In the genomic region with DNA sequence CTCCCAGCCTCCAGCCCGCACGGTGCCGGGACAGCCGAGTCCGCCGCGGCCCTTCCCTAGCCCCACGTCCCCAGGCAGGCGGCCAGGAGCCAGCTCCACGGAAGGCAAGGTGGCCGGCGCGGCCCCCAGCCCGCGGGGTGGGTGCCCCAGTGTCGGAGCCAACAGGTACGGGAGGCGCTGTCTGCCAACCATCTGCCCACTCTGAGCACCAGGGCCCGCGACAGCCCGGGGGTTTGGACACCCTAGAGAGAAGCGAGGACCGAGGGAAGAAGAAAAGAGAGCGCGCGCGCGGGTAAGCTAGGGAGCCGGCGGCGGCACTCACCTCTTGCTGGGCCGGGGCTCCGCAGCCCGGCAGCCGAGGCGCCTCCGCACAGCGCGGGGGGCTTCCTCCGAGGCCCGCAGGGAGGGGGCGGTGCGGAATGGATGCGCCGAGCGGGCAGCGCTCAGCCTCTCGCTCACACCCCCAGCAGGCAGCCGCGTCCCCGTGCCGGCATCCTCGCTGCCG, we compare ENCODE assay signal across 16 cellular contexts.
A peak's percentile ranks its signal among the peaks of the same experiment; 100 is the strongest.
DNase-seq lines count a peak whose midpoint lies in the region; FAIRE-seq and TF ChIP-seq lines count a peak whose summit lies in the region.
"Had no signal": no experiment of that assay in that cellular context is flagged by ENCODE, and none has a peak within 500 bp of the region (broad histone marks: within the 10 kb centered on the region; RNA-seq: fewer than 3 reads in every experiment).

No MANE protein-coding gene starts in this region.

- H3K9ac ChIP-seq in BLaER1 (no peak overlapping the region), H9 (ENCODE audit: extremely low read depth, insufficient read length, low read length) (no peak overlapping the region), H1 (replicated peaks in 1 of 4; ENCODE audit: extremely low read depth in 1 of 4, low read depth in 3 of 4, low read length in 3 of 4) (peak overlapping the region in 3 of 4 experiments; percentile 63 to 65 (median 63); a peak in 5 of 7 replicates)

- H3K36me3 Mint-ChIP-seq in H9 (ENCODE audit: insufficient read depth in 1 of 3, low read depth in 3 of 3) (peaks cover 9 to 28% (median 25%) of the 10 kb centered on the region in 3 experiments), mesothelial cell of epicardium (no peaks in the 10 kb centered on the region)

- H3K56ac ChIP-seq in H9 (ENCODE audit: insufficient read length, low read depth, low read length) (no peak overlapping the region), H1 (replicated peaks; ENCODE audit: insufficient read length, low read depth, low read length) (peak overlapping the region; percentile 30)

- H2BK15ac ChIP-seq in H9 (ENCODE audit: low read depth, low read length) = no peak overlapping the region
- H2BK15ac ChIP-seq in H1 (ENCODE audit: low read length) = no peak overlapping the region; the same call in 1 of the 2 replicates

- H3K27me3 Mint-ChIP-seq in H9 (ENCODE audit: low read depth) = peaks cover 48% of the 10 kb centered on the region
- peaks cover 94% of the 10 kb centered on the region for H3K27me3 Mint-ChIP-seq in mesothelial cell of epicardium (ENCODE audit: low read depth)

- TF ChIP-seq RAD21 in H1 (IDR thresholded peaks at IDR 0.05 in 1 of 2, conservative IDR thresholded peaks at IDR 0.05 in 1 of 2; ENCODE audit: low read depth in 2 of 2, low read length in 2 of 2) = no peak

- no peak overlapping the region for H3K18ac ChIP-seq in H9 (ENCODE audit: insufficient read length, low read depth, low read length)
- H3K18ac ChIP-seq in H1 (ENCODE audit: extremely low read depth, low read length) = peak overlapping the region; percentile 97

- H3K4me3 ChIP-seq in BLaER1 (peak overlapping the region; percentile 49), H1 (ENCODE audit: extremely low read depth in 1 of 4, insufficient read depth in 2 of 4, low read depth in 3 of 4, low read length in 4 of 4) (peak overlapping the region; percentile 62 to 98 (median 70)), HAP-1 (no peak overlapping the region)

- peaks cover 17 to 25% of the 10 kb centered on the region in 2 experiments for H3K4me1 Mint-ChIP-seq in H9
- H3K4me1 Mint-ChIP-seq in mesothelial cell of epicardium = peaks cover 5% of the 10 kb centered on the region
- H3K4me1 Mint-ChIP-seq: activated T-helper 17 cell treated with anti-CD3 and anti-CD28 coated beads, Interleukin-2, amount 50 U/mL, for 72 hours; B cell; T-helper 17 cell had no signal

- H2BK20ac ChIP-seq in H9 (ENCODE audit: low read depth, low read length, poor library complexity, severe bottlenecking) = no peak overlapping the region
- no peak overlapping the region for H2BK20ac ChIP-seq in H1 (ENCODE audit: low read length)

- H3K4me1 ChIP-seq in BLaER1 (no peaks in the 10 kb centered on the region), H9 (ENCODE audit: insufficient read depth, low read length) (no peaks in the 10 kb centered on the region), H1 (replicated peaks in 1 of 4; ENCODE audit: control insufficient read depth in 3 of 4, insufficient read depth in 4 of 4, low read length in 3 of 4) (peaks cover 4 to 17% (median 13%) of the 10 kb centered on the region in 4 experiments), HAP-1 (no peaks in the 10 kb centered on the region)

- peak overlapping the region; percentile 68 to 83 for H3K4me3 Mint-ChIP-seq in H9
- peak overlapping the region; percentile 36 for H3K4me3 Mint-ChIP-seq in mesothelial cell of epicardium
- H3K4me3 Mint-ChIP-seq: activated T-helper 17 cell treated with anti-CD3 and anti-CD28 coated beads, Interleukin-2, amount 50 U/mL, for 72 hours; B cell; stimulated activated memory B cell treated with anti-CD40 and anti-IgM and Interleukin-4, amounts not matched to agents 10 μg/mL and 1 μg/mL and 100 μg/mL, for 72 hours; T-helper 17 cell had no signal

- DNase-seq in H9 (peak; percentile 59), H1 (ENCODE audit: low read depth in 1 of 2, low spot score in 2 of 2) (peak in 1 of 2 experiments; percentile 84), mesothelial cell of epicardium (ENCODE audit: low spot score in 2 of 2, unreplicated experiment in 2 of 2) (peak in 1 of 2 experiments; percentile 50), ACHN (no peak), HAP-1 (ENCODE audit: low spot score in 2 of 2) (no peak), NCI-H2029 (lab: John Stamatoyannopoulos, UW) (no peak)
- DNase-seq in central memory CD4-positive, alpha-beta T cell = no peak
- DNase-seq: activated CD4-positive, alpha-beta T cell treated with anti-CD3 and anti-CD28 coated beads, Interleukin-2, amount 50 U/mL, for 48 hours; NCI-H226; stimulated activated CD4-positive, alpha-beta T cell treated with anti-CD3 and anti-CD28 coated beads, Interleukin-4, amount 100 ng/mL, for 1 hour; T-helper 17 cell had no signal

- no peak overlapping the region for H4K5ac ChIP-seq in H9 (ENCODE audit: insufficient read length, low read depth, low read length)
- no peak overlapping the region for H4K5ac ChIP-seq in H1 (ENCODE audit: insufficient read length, low read depth, low read length)

- no peaks in the 10 kb centered on the region for H4K20me1 ChIP-seq in BLaER1
- H4K20me1 ChIP-seq in H9 (ENCODE audit: control insufficient read depth, insufficient read depth, insufficient read length) = no peaks in the 10 kb centered on the region
- peaks cover 0 to 3% of the 10 kb centered on the region in 2 experiments for H4K20me1 ChIP-seq in H1 (replicated peaks in 1 of 2; ENCODE audit: control insufficient read depth in 1 of 2, insufficient read depth in 2 of 2, low read length in 2 of 2)

- H3K9me3 ChIP-seq in BLaER1 = peaks cover 57% of the 10 kb centered on the region
- H3K9me3 ChIP-seq in H9 (ENCODE audit: control insufficient read depth, low read depth, low read length) = peaks cover 8% of the 10 kb centered on the region
- peaks cover 4 to 7% of the 10 kb centered on the region in 2 experiments; a peak in 3 of 4 replicates for H3K9me3 ChIP-seq in H1 (ENCODE audit: insufficient read depth in 2 of 2, low read depth in 1 of 2, low read length in 1 of 2)
- H3K9me3 ChIP-seq in HAP-1 = no peaks in the 10 kb centered on the region

- H4K8ac ChIP-seq in H9 (replicated peaks; ENCODE audit: insufficient read length, low read depth, low read length) = no peak overlapping the region
- peak overlapping the region; percentile 88; the same call in 1 of the 2 replicates for H4K8ac ChIP-seq in H1 (ENCODE audit: extremely low read depth, insufficient read depth, low read length)

- H3K27ac ChIP-seq in BLaER1 = no peak overlapping the region
- no peak overlapping the region for H3K27ac ChIP-seq in H9 (ENCODE audit: insufficient read length, low read depth, low read length)
- H3K27ac ChIP-seq in H1 (ENCODE audit: low read depth, low read length) = no peak overlapping the region

- H2AFZ ChIP-seq in H9 (ENCODE audit: low read length) (no peak overlapping the region), H1 (ENCODE audit: low read length) (no peak overlapping the region; the same call in 1 of the 2 replicates)

- H3K27me3 ChIP-seq in BLaER1 = peaks cover 44% of the 10 kb centered on the region
- peaks cover 3% of the 10 kb centered on the region; the same call in 1 of the 2 replicates for H3K27me3 ChIP-seq in H9 (ENCODE audit: insufficient read depth, low read length)
- H3K27me3 ChIP-seq in H1 (replicated peaks in 1 of 4; ENCODE audit: control insufficient read depth in 3 of 4, extremely low read depth in 1 of 4, insufficient read depth in 3 of 4, low read length in 3 of 4) = peaks cover 0 to 19% (median 9%) of the 10 kb centered on the region in 4 experiments; a peak in 6 of 7 replicates
- no peaks in the 10 kb centered on the region for H3K27me3 ChIP-seq in HAP-1 (ENCODE audit: low read depth)

- no peak overlapping the region for H3T11ph ChIP-seq in H9 (ENCODE audit: low read length)

- POLR2A ChIA-PET in H1 (lab: Charles Lee; ENCODE audit: partially characterized antibody) = interaction anchor here (0.6 to 1.8 kb wide), 14 partner anchors 10 to 160 kb away, joined by 3 to 5 read pairs (median 3); no protein-coding TSS in a partner anchor

- H3K4me2 ChIP-seq in BLaER1 (no peak overlapping the region), H9 (ENCODE audit: insufficient read depth, insufficient read length, low read length) (peak overlapping the region; percentile 72), H1 (ENCODE audit: insufficient read depth in 1 of 2, low read depth in 2 of 2, low read length in 2 of 2) (peak overlapping the region; percentile 65 to 90)

- CTCF ChIA-PET in H1 (lab: Charles Lee; ENCODE audit: partially characterized antibody) = interaction anchor here (0.6 to 4.7 kb wide), 7 partner anchors 10 to 411 kb away, joined by 3 to 29 read pairs (median 8); no protein-coding TSS in a partner anchor

- H3K27ac Mint-ChIP-seq in H9 (no peak overlapping the region), mesothelial cell of epicardium (no peak overlapping the region)
- H3K27ac Mint-ChIP-seq: activated T-helper 17 cell treated with anti-CD3 and anti-CD28 coated beads, Interleukin-2, amount 50 U/mL, for 72 hours; B cell; stimulated activated memory B cell treated with anti-CD40 and anti-IgM and Interleukin-4, amounts not matched to agents 10 μg/mL and 1 μg/mL and 100 μg/mL, for 72 hours; T-helper 17 cell had no signal

- H3K23me2 ChIP-seq in H9 (ENCODE audit: insufficient read length, low read depth, low read length, poor library complexity, severe bottlenecking) (peaks cover 20% of the 10 kb centered on the region), H1 (ENCODE audit: low read depth, low read length) (peaks cover 23% of the 10 kb centered on the region; the same call in 1 of the 2 replicates)

- no peak for FAIRE-seq in H1 (lab: Jason Lieb, UNC)
- FAIRE-seq: GM19239 had no signal

- peaks cover 4% of the 10 kb centered on the region for H3K79me1 ChIP-seq in H9 (ENCODE audit: insufficient read depth, low read depth, low read length, poor library complexity, severe bottlenecking)
- H3K79me1 ChIP-seq in H1 (ENCODE audit: low read depth, low read length) = peaks cover 6% of the 10 kb centered on the region; the same call in 1 of the 2 replicates

- H3K14ac ChIP-seq in H9 (ENCODE audit: insufficient read depth, low read length) (peak overlapping the region; percentile 87), H1 (ENCODE audit: insufficient read length) (no peak overlapping the region)

- H3K23ac ChIP-seq in H9 (ENCODE audit: insufficient read length, low read depth, low read length) = no peak overlapping the region
- no peak overlapping the region for H3K23ac ChIP-seq in H1 (ENCODE audit: insufficient read length)

- H4K91ac ChIP-seq in H9 (ENCODE audit: insufficient read length, low read depth, low read length) = no peak overlapping the region
- no peak overlapping the region for H4K91ac ChIP-seq in H1 (replicated peaks; ENCODE audit: insufficient read length, low read length)

- H2BK120ac ChIP-seq in H9 (ENCODE audit: low read depth, low read length, poor library complexity, severe bottlenecking) (no peak overlapping the region), H1 (replicated peaks; ENCODE audit: low read depth, low read length) (no peak overlapping the region)

- peaks cover 22 to 25% of the 10 kb centered on the region in 2 experiments for H3K9me3 Mint-ChIP-seq in H9
- H3K9me3 Mint-ChIP-seq in mesothelial cell of epicardium = peaks cover 23% of the 10 kb centered on the region

- no peaks in the 10 kb centered on the region for H3K36me3 ChIP-seq in BLaER1
- peaks cover 0 to 2% (median 0%) of the 10 kb centered on the region in 4 experiments; a peak in 1 of 8 replicates for H3K36me3 ChIP-seq in H1 (ENCODE audit: control insufficient read depth in 2 of 4, insufficient read depth in 4 of 4, low read length in 3 of 4)
- H3K36me3 ChIP-seq in HAP-1 (replicated peaks) = no peaks in the 10 kb centered on the region

- in situ Hi-C loops in ACHN (cut with HindIII; ENCODE audit: low pct_ligation_motif_present, low pct_unique_long_range_greater_than_20kb, low sequenced_read_pairs) = no loop called here
- in situ Hi-C loops in HAP-1 (cut with MboI; ENCODE audit: low sequenced_read_pairs) = no loop called here

- no peak for TF ChIP-seq POLR2A in H1 (IDR thresholded peaks at IDR 0.05; ENCODE audit: control extremely low read depth in 1 of 2, low read depth in 2 of 2, low read length in 2 of 2)

- no peak overlapping the region for H2AK5ac ChIP-seq in H9 (ENCODE audit: insufficient read length, low read length)
- H2AK5ac ChIP-seq in H1 (ENCODE audit: low read depth, low read length) = no peak overlapping the region

- TF ChIP-seq CTCF in H9 (conservative IDR thresholded peaks at IDR 0.05) = no peak
- TF ChIP-seq CTCF in H1 (IDR thresholded peaks at IDR 0.05; ENCODE audit: control extremely low read depth in 1 of 3, insufficient read depth in 1 of 3, low read depth in 1 of 3, low read length in 3 of 3) = no peak
- no peak for TF ChIP-seq CTCF in mesothelial cell of epicardium (IDR thresholded peaks at IDR 0.05; ENCODE audit: unreplicated experiment)

- WGBS in H9 (ENCODE audit: extremely low coverage, insufficient read length, low lambda C conversion rate) = no CpG with 5 or more reads among the region's 54 CpGs
- WGBS in H1 (ENCODE audit: extremely low coverage in 1 of 2, insufficient coverage in 1 of 2, insufficient read length in 1 of 2, insufficient replicate concordance in 2 of 2, low coverage in 1 of 2, low lambda C conversion rate in 2 of 2, missing lambda C conversion rate in 1 of 2), 2 experiments = 3% methylated on average over 18 of the region's 54 CpGs; no CpG with 5 or more reads in 1 of the 2 experiments

- H3K4ac ChIP-seq in H9 (ENCODE audit: low read depth, low read length) (no peak overlapping the region), H1 (replicated peaks; ENCODE audit: insufficient read length, low read depth, low read length) (no peak overlapping the region)

- H2BK5ac ChIP-seq in H9 (ENCODE audit: insufficient read length, low read length) (no peak overlapping the region), H1 (ENCODE audit: low read depth, low read length) (no peak overlapping the region)

- TF ChIP-seq EP300 in H1 (IDR thresholded peaks at IDR 0.05; ENCODE audit: borderline replicate concordance in 1 of 2, low read depth in 2 of 2, low read length in 2 of 2) = no peak

- peaks cover 4% of the 10 kb centered on the region; the same call in 1 of the 2 replicates for H3K79me2 ChIP-seq in H9 (ENCODE audit: insufficient read depth, low read length)
- peaks cover 0 to 38% of the 10 kb centered on the region in 2 experiments; a peak in 2 of 4 replicates for H3K79me2 ChIP-seq in H1 (ENCODE audit: control insufficient read depth in 1 of 2, insufficient read depth in 2 of 2, low read length in 2 of 2)

- H2BK12ac ChIP-seq in H9 (ENCODE audit: insufficient read length, low read depth, low read length) (no peak overlapping the region), H1 (ENCODE audit: low read depth, low read length) (no peak overlapping the region)

Comparison
In these comparisons a context has a peak if more than half of its experiments do, and no peak if none do; other contexts are left out.
1. H3K9ac ChIP-seq: peak in H1 (3 of 4); none in BLaER1 (single experiment) and H9 (single experiment).